In genomic region chr17:76539631-76540271, GRCh38 we compare ENCODE assay signal across 8 cellular contexts. TPM values are rescaled to one million over a fixed set of nuclear protein-coding genes. Genes with fewer than 3 reads are reported as not detected.
DNase-seq lines count a peak whose midpoint lies in the region; ATAC-seq and TF ChIP-seq lines count a peak whose summit lies in the region.

Gene PRCD, plus strand, starts transcription at chr17:76540044. Its CDS starts 98 bp downstream, at chr17:76540142.

- in situ Hi-C loops in GM13977 (cut with MboI; ENCODE audit: low pct_unique_long_range_greater_than_20kb, low sequenced_read_pairs, unreplicated experiment), result no loop called here

- H3K9me3 ChIP-seq in cardiac muscle cell (ENCODE audit: low read depth), result no peaks in the 10 kb centered on the region
- no peaks in the 10 kb centered on the region for H3K9me3 ChIP-seq in muscle layer of colon (ENCODE audit: low read length)
- no peaks in the 10 kb centered on the region for H3K9me3 ChIP-seq in vagina

- H3K4me3 ChIP-seq in cardiac muscle cell, result peak within 1 kb of the TSS; percentile 8
- H3K4me3 ChIP-seq in dorsolateral prefrontal cortex, result peak within 1 kb of the TSS; percentile 26 to 72 (median 54)
- H3K4me3 ChIP-seq in muscle layer of colon (ENCODE audit: low read depth in 1 of 2, low read length in 2 of 2), result peak within 1 kb of the TSS; percentile 64 to 68
- H3K4me3 ChIP-seq in vagina, result peak within 1 kb of the TSS; percentile 55

- TF ChIP-seq POLR2A in vagina (IDR thresholded peaks at IDR 0.05), result no peak

- TF ChIP-seq CTCF in cardiac muscle cell (IDR thresholded peaks at IDR 0.05; ENCODE audit: low read depth, low read length) (no peak), dorsolateral prefrontal cortex (IDR thresholded peaks at IDR 0.05 in 54 of 56, conservative IDR thresholded peaks at IDR 0.05 in 2 of 56; ENCODE audit: low read depth in 1 of 56, partially characterized antibody in 56 of 56) (peak in 1 of 56 donors; percentile 10), vagina (IDR thresholded peaks at IDR 0.05) (no peak), GM13977 (IDR thresholded peaks at IDR 0.05; ENCODE audit: extremely low read depth, insufficient read depth, missing control alignments) (no peak)

- H3K9ac ChIP-seq in muscle layer of colon (ENCODE audit: low read length), result no peak within 1 kb of the TSS

- ATAC-seq in left cardiac atrium, result no peak
- no peak for ATAC-seq in HG03108 (IDR thresholded peaks at IDR 0.05; ENCODE audit: unreplicated experiment)
- no peak for ATAC-seq in HG02588 (IDR thresholded peaks at IDR 0.05; ENCODE audit: unreplicated experiment)

- no peaks in the 10 kb centered on the region for H3K36me3 ChIP-seq in cardiac muscle cell
- H3K36me3 ChIP-seq in muscle layer of colon (ENCODE audit: insufficient read depth, low read length), result no peaks in the 10 kb centered on the region
- H3K36me3 ChIP-seq in vagina, result no peaks in the 10 kb centered on the region

- peaks cover 30% of the 10 kb centered on the region for H3K4me1 ChIP-seq in cardiac muscle cell (ENCODE audit: low read depth)
- H3K4me1 ChIP-seq in muscle layer of colon (ENCODE audit: insufficient read depth, low read length), result peaks cover 15% of the 10 kb centered on the region
- peaks cover 69% of the 10 kb centered on the region for H3K4me1 ChIP-seq in vagina

- intact Hi-C loops in left cardiac atrium (cut with DNase I), result no loop called here
- intact Hi-C loops in dorsolateral prefrontal cortex (cut with DNase I), result no loop called here
- intact Hi-C loops in vagina (cut with DNase I), result loop anchor here (10.0 kb wide), 2 partner anchors 75 to 175 kb away; partner anchors contain the start of genes AANAT and MXRA7

- DNase-seq in cardiac muscle cell (ENCODE audit: low read depth in 1 of 2, low spot score in 1 of 2), result no peak
- DNase-seq in left cardiac atrium, result no peak
- DNase-seq in dorsolateral prefrontal cortex, result peak in 1 of 10 donors; percentile 43
- no peak for DNase-seq in vagina (ENCODE audit: extremely low spot score in 2 of 2)
- no peak for DNase-seq in GM13977 (ENCODE audit: low spot score)

- H3K27ac ChIP-seq in cardiac muscle cell (no peak within 1 kb of the TSS), dorsolateral prefrontal cortex (peak within 1 kb of the TSS in 57 of 59 donors; percentile 36 to 98 (median 81)), muscle layer of colon (ENCODE audit: low read depth, low read length) (peak within 1 kb of the TSS; percentile 56), vagina (peak within 1 kb of the TSS; percentile 88)

- H3K27me3 ChIP-seq in cardiac muscle cell, result peaks cover 31% of the 10 kb centered on the region
- H3K27me3 ChIP-seq in dorsolateral prefrontal cortex, result no peaks in the 10 kb centered on the region
- peaks cover 0 to 33% of the 10 kb centered on the region in 2 donors for H3K27me3 ChIP-seq in muscle layer of colon (ENCODE audit: control insufficient read depth in 1 of 2, insufficient read depth in 2 of 2, low read length in 2 of 2)
- no peaks in the 10 kb centered on the region for H3K27me3 ChIP-seq in vagina

RNA-seq across cellular contexts. Expression of gene PRCD, which starts in this region (rescaled TPM):
- total RNA-seq in cardiac muscle cell, result 7.3 and 7.7 TPM in 2 replicates
- polyA plus RNA-seq in cardiac muscle cell, result 13.3 and 14.4 TPM in 2 replicates
- total RNA-seq in left cardiac atrium, result 1 to 10 TPM; 5.5 to 7.7 TPM
- total RNA-seq in dorsolateral prefrontal cortex, result 10 to 100 TPM in 118 of 120 experiments, 1 to 10 TPM in 2; 9.7 to 74.7 (median 21.5) TPM
- total RNA-seq in vagina, result 21.4 TPM

Comparison
In these comparisons a context has a peak if more than half of its experiments do, and no peak if none do; other contexts are left out.
1. H3K4me3 ChIP-seq: peak in every context shown above with its lines; median percentile 66 in muscle layer of colon; 55 in vagina; 54 in dorsolateral prefrontal cortex; 8 in cardiac muscle cell.